In the genomic region with DNA sequence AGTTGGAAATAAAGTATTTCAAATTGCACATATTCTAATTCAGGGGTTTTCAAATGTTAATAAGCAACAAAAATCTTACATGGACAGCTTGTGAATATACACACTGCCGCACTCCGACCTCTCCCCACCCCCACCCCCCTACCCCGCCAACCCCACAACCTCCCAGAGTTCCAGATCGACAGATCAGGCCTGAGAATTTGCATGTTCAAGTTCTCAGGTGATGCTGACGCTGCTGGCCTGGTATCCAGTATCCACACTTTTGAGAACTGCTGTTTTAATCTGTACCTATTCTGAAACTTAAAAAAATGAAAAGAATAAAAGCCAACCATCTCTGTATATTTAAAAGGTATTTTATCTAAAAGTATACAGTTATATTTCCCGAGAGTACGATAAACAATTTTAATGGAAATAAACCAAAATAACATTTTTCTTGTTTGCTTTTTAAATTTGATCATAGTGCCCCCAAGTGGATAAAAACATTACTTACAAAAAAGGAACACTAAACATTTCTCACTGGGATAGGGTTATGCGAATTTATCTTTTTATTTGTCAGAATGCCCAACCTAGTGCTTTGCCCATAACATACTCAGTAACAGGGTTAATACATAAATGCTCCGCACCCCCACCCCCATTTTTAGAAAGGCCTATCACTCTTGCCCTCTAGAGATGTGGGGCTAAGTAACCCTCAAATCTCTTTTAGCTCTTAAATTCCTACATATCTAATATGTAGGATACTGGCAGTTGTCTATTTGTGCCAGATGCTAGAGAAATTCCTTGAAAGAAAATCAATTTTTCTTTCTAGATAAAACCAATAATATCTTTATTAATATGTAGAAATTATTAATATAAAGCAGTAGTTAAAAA, we compare ENCODE assay signal across 9 cellular contexts.
DNase-seq lines count a peak whose midpoint lies in the region; TF ChIP-seq lines count a peak whose summit lies in the region.
"Had no signal": no experiment of that assay in that cellular context is flagged by ENCODE, and none has a peak within 500 bp of the region (broad histone marks: within the 10 kb centered on the region; RNA-seq: fewer than 3 reads in every experiment).

No MANE protein-coding gene starts in this region.

- H3K4me2 ChIP-seq in DOHH2 (ENCODE audit: low read length), result no peak overlapping the region

- in situ Hi-C loops in astrocyte of the spinal cord (cut with HindIII; ENCODE audit: low sequenced_read_pairs), result no loop called here

- DNase-seq in astrocyte of the spinal cord (ENCODE audit: low read depth, low spot score) (peak; percentile 27), lung microvascular endothelial cell (ENCODE audit: low read depth in 2 of 2) (peak; percentile 14 to 34), putamen (ENCODE audit: low spot score) (no peak), mesenteric fat pad (ENCODE audit: low spot score) (no peak), WERI-Rb-1 (no peak), suprapubic skin (ENCODE audit: low spot score in 2 of 2) (no peak)
- DNase-seq: stimulated activated CD4-positive, alpha-beta T cell treated with anti-CD3 and anti-CD28 coated beads, Interleukin-2, amount 100 ng/mL, for 24 hours had no signal

- 21% methylated on average over 7 of the region's 9 CpGs for WGBS in HUES64
- 29% methylated on average over 9 of the region's 9 CpGs for WGBS in suprapubic skin

- no peaks in the 10 kb centered on the region for H3K79me2 ChIP-seq in DOHH2 (ENCODE audit: control insufficient read depth, low read length)

- peaks cover 2% of the 10 kb centered on the region; the same call in 1 of the 2 replicates for H3K27me3 ChIP-seq in DOHH2 (ENCODE audit: control insufficient read depth, low read length)
- H3K27me3 ChIP-seq in HUES64 (ENCODE audit: insufficient read depth, low read length), result no peaks in the 10 kb centered on the region
- H3K27me3 ChIP-seq in WERI-Rb-1 (ENCODE audit: insufficient read depth, low read depth, severe bottlenecking), result no peaks in the 10 kb centered on the region
- H3K27me3 ChIP-seq in suprapubic skin, result no peaks in the 10 kb centered on the region

- no peak for TF ChIP-seq POLR2A in suprapubic skin (IDR thresholded peaks at IDR 0.05)

- H3K36me3 ChIP-seq in DOHH2 (ENCODE audit: control insufficient read depth, low read length) (no peaks in the 10 kb centered on the region), HUES64 (ENCODE audit: insufficient read depth, low read length) (no peaks in the 10 kb centered on the region), WERI-Rb-1 (no peaks in the 10 kb centered on the region), suprapubic skin (no peaks in the 10 kb centered on the region)

- no peak for TF ChIP-seq EP300 in suprapubic skin (IDR thresholded peaks at IDR 0.05)

- 0 out of 2 replicates have a peak, but pooled peaks cover 2% of the 10 kb centered on the region for H3F3A ChIP-seq in DOHH2 (ENCODE audit: control insufficient read depth, insufficient read depth)

- no peak overlapping the region for H3K9ac ChIP-seq in HUES64 (ENCODE audit: low read depth, low read length)

- H4K20me1 ChIP-seq in DOHH2 (ENCODE audit: control insufficient read depth, insufficient read depth, low read depth, low read length), result no peaks in the 10 kb centered on the region

- no peak overlapping the region for H3K4me3 ChIP-seq in DOHH2 (ENCODE audit: low read length)
- H3K4me3 ChIP-seq in HUES64 (ENCODE audit: low read length), result peak overlapping the region; percentile 31
- H3K4me3 ChIP-seq in astrocyte of the spinal cord (ENCODE audit: low read depth, low read length), result no peak overlapping the region
- H3K4me3 ChIP-seq in WERI-Rb-1 (ENCODE audit: low read depth, low read length), result no peak overlapping the region
- no peak overlapping the region for H3K4me3 ChIP-seq in suprapubic skin

- H3K9me3 ChIP-seq in DOHH2 (ENCODE audit: control insufficient read depth, insufficient read depth, low read length) (no peaks in the 10 kb centered on the region), HUES64 (ENCODE audit: insufficient read depth, low read depth, low read length) (no peaks in the 10 kb centered on the region), WERI-Rb-1 (ENCODE audit: severe bottlenecking) (no peaks in the 10 kb centered on the region), suprapubic skin (no peaks in the 10 kb centered on the region)

- H3K27ac ChIP-seq in DOHH2 (ENCODE audit: low read depth, low read length), result no peak overlapping the region
- no peak overlapping the region for H3K27ac ChIP-seq in HUES64 (ENCODE audit: low read depth, low read length)
- H3K27ac ChIP-seq in WERI-Rb-1, result no peak overlapping the region
- no peak overlapping the region for H3K27ac ChIP-seq in suprapubic skin

- peak; percentile 55 for TF ChIP-seq CTCF in DOHH2 (IDR thresholded peaks at IDR 0.05; ENCODE audit: low read depth, low read length, poor library complexity, severe bottlenecking)
- TF ChIP-seq CTCF in astrocyte of the spinal cord (IDR thresholded peaks at IDR 0.05; ENCODE audit: low read depth, low read length), result no peak
- no peak for TF ChIP-seq CTCF in WERI-Rb-1 (IDR thresholded peaks at IDR 0.05; ENCODE audit: low read depth, low read length)
- TF ChIP-seq CTCF in suprapubic skin (IDR thresholded peaks at IDR 0.05), result peak in 1 of 2 donors; percentile 12

- no peaks in the 10 kb centered on the region for H3K4me1 ChIP-seq in DOHH2 (ENCODE audit: control insufficient read depth, low read length)
- H3K4me1 ChIP-seq in HUES64 (ENCODE audit: insufficient read depth, low read length), result peaks cover 11% of the 10 kb centered on the region
- H3K4me1 ChIP-seq in suprapubic skin, result no peaks in the 10 kb centered on the region

- H3K9me2 ChIP-seq in DOHH2 (replicated peaks; ENCODE audit: control insufficient read depth, low read length), result no peaks in the 10 kb centered on the region

Comparison
In these comparisons a context has a peak if more than half of its experiments do, and no peak if none do; other contexts are left out.
1. DNase-seq: peak in astrocyte of the spinal cord (single experiment) and lung microvascular endothelial cell (2 of 2); none in putamen (single experiment), mesenteric fat pad (single experiment), WERI-Rb-1 (single experiment) and suprapubic skin (0 of 2).